ENCODE assay signal across 15 cellular contexts in the genomic region with DNA sequence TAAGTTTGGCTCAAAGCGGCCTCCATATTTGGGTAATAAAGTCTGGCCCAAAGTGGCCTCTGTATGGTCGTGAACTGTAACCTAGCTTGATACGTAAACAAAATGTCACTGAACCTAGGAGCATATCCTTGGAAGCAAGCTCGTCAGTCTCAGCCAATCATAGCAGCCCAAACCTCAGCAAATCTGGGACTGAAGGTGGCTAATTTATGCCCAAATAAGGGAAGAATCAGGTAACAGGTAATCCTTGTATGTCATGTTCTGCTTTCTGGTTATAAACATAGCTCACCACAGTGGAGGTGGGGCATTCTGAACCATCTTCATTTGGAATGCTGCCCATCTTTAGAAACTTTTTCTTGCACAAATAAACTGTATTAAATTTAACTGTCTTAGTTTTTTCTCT.
DNase-seq lines count a peak whose midpoint lies in the region; ATAC-seq, FAIRE-seq and TF ChIP-seq lines count a peak whose summit lies in the region.
"Had no signal": no experiment of that assay in that cellular context is flagged by ENCODE, and none has a peak within 500 bp of the region (broad histone marks: within the 10 kb centered on the region; RNA-seq: fewer than 3 reads in every experiment).

No MANE protein-coding gene starts in this region.

- no peak overlapping the region for H2AK5ac ChIP-seq in H1 (ENCODE audit: low read depth, low read length)

- FAIRE-seq in H1 (lab: Jason Lieb, UNC): no peak
- FAIRE-seq: A549, D721Med, H54 had no signal

- no peak overlapping the region for H3K4ac ChIP-seq in H1 (replicated peaks; ENCODE audit: insufficient read length, low read depth, low read length)

- no peak overlapping the region for H3K27ac ChIP-seq in H1 (ENCODE audit: low read depth, low read length)
- H3K27ac ChIP-seq: A549 had no signal

- H3K9me3 ChIP-seq in H1 (ENCODE audit: insufficient read depth in 2 of 2, low read depth in 1 of 2, low read length in 1 of 2): no peaks in the 10 kb centered on the region
- H3K9me3 ChIP-seq: A549 had no signal

- no peaks in the 10 kb centered on the region for H4K20me1 ChIP-seq in H1 (replicated peaks in 1 of 2; ENCODE audit: control insufficient read depth in 1 of 2, insufficient read depth in 2 of 2, low read length in 2 of 2)

- TF ChIP-seq CTCF in H1 (IDR thresholded peaks at IDR 0.05; ENCODE audit: control extremely low read depth in 1 of 3, insufficient read depth in 1 of 3, low read depth in 1 of 3, low read length in 3 of 3) (no peak), omental fat pad (IDR thresholded peaks at IDR 0.05) (no peak)

- ATAC-seq in GM18520 (IDR thresholded peaks at IDR 0.05; ENCODE audit: unreplicated experiment) (peak; percentile 15), HG03432 (IDR thresholded peaks at IDR 0.05; ENCODE audit: unreplicated experiment) (peak; percentile 10), HG03565 (IDR thresholded peaks at IDR 0.05; ENCODE audit: unreplicated experiment) (no peak), omental fat pad (ENCODE audit: low FRiP score) (no peak)
- ATAC-seq: A549; CD8-positive, alpha-beta T cell; HCT116 had no signal

- H2BK15ac ChIP-seq in H1 (ENCODE audit: low read length): no peak overlapping the region

- WGBS in H1 (ENCODE audit: extremely low coverage in 1 of 2, insufficient coverage in 1 of 2, insufficient read length in 1 of 2, insufficient replicate concordance in 2 of 2, low coverage in 1 of 2, low lambda C conversion rate in 2 of 2, missing lambda C conversion rate in 1 of 2), 2 experiments: 92% methylated on average over 4 of the region's 4 CpGs; no CpG with 5 or more reads in 1 of the 2 experiments

- H2BK12ac ChIP-seq in H1 (ENCODE audit: low read depth, low read length): no peak overlapping the region

- TF ChIP-seq POLR2A in H1 (IDR thresholded peaks at IDR 0.05; ENCODE audit: control extremely low read depth in 1 of 2, low read depth in 2 of 2, low read length in 2 of 2): no peak

- POLR2A ChIA-PET in H1 (lab: Charles Lee; ENCODE audit: partially characterized antibody): no interaction called here

- no peak overlapping the region for H3K14ac ChIP-seq in H1 (ENCODE audit: insufficient read length)

- H3K9ac ChIP-seq in H1 (replicated peaks in 1 of 4; ENCODE audit: extremely low read depth in 1 of 4, low read depth in 3 of 4, low read length in 3 of 4): no peak overlapping the region

- no peak overlapping the region for H3K4me3 ChIP-seq in H1 (ENCODE audit: extremely low read depth in 1 of 4, insufficient read depth in 2 of 4, low read depth in 3 of 4, low read length in 4 of 4)
- H3K4me3 ChIP-seq: A549 had no signal

- H3K56ac ChIP-seq in H1 (replicated peaks; ENCODE audit: insufficient read length, low read depth, low read length): no peak overlapping the region

- no peak for TF ChIP-seq RAD21 in H1 (IDR thresholded peaks at IDR 0.05 in 1 of 2, conservative IDR thresholded peaks at IDR 0.05 in 1 of 2; ENCODE audit: low read depth in 2 of 2, low read length in 2 of 2)

- H2BK20ac ChIP-seq in H1 (ENCODE audit: low read length): no peak overlapping the region

- TF ChIP-seq EP300 in H1 (IDR thresholded peaks at IDR 0.05; ENCODE audit: borderline replicate concordance in 1 of 2, low read depth in 2 of 2, low read length in 2 of 2): no peak

- DNase-seq in H1 (ENCODE audit: low read depth in 1 of 2, low spot score in 2 of 2): no peak
- no peak for DNase-seq in omental fat pad (ENCODE audit: low spot score)
- DNase-seq in NK-92 treated with Interleukin-12 subunit alpha and Interleukin-12 subunit beta, amount 100 ng/mL, for 24 hours (lab: John Stamatoyannopoulos, UW): no peak
- DNase-seq: CD8-positive, alpha-beta T cell; COR-L47; DMS153; GF-D8; KG1 had no signal

- no peaks in the 10 kb centered on the region; the same call in 1 of the 2 replicates for H3K23me2 ChIP-seq in H1 (ENCODE audit: low read depth, low read length)

- no peaks in the 10 kb centered on the region for H3K79me1 ChIP-seq in H1 (ENCODE audit: low read depth, low read length)

- no peak overlapping the region for H3K18ac ChIP-seq in H1 (ENCODE audit: extremely low read depth, low read length)

- no peak overlapping the region for H4K91ac ChIP-seq in H1 (replicated peaks; ENCODE audit: insufficient read length, low read length)

- H3K4me2 ChIP-seq in H1 (ENCODE audit: insufficient read depth in 1 of 2, low read depth in 2 of 2, low read length in 2 of 2): no peak overlapping the region
- H3K4me2 ChIP-seq: A549 had no signal

- CTCF ChIA-PET in H1 (lab: Charles Lee; ENCODE audit: partially characterized antibody): interaction anchor here (0.7 to 1.8 kb wide), 3 partner anchors 21 to 25 kb away, joined by 3 to 10 read pairs (median 3); no protein-coding TSS in a partner anchor

- H3K36me3 ChIP-seq in H1 (ENCODE audit: control insufficient read depth in 2 of 4, insufficient read depth in 4 of 4, low read length in 3 of 4): no peaks in the 10 kb centered on the region

- no peaks in the 10 kb centered on the region for H3K4me1 ChIP-seq in H1 (replicated peaks in 1 of 4; ENCODE audit: control insufficient read depth in 3 of 4, insufficient read depth in 4 of 4, low read length in 3 of 4)
- H3K4me1 ChIP-seq: A549 had no signal

- H3K27me3 ChIP-seq in H1 (replicated peaks in 1 of 4; ENCODE audit: control insufficient read depth in 3 of 4, extremely low read depth in 1 of 4, insufficient read depth in 3 of 4, low read length in 3 of 4): no peaks in the 10 kb centered on the region

- no peak overlapping the region for H4K8ac ChIP-seq in H1 (ENCODE audit: extremely low read depth, insufficient read depth, low read length)

- H4K5ac ChIP-seq in H1 (ENCODE audit: insufficient read length, low read depth, low read length): no peak overlapping the region

- no peak overlapping the region for H2BK120ac ChIP-seq in H1 (replicated peaks; ENCODE audit: low read depth, low read length)

- H3K79me2 ChIP-seq in H1 (ENCODE audit: control insufficient read depth in 1 of 2, insufficient read depth in 2 of 2, low read length in 2 of 2): no peaks in the 10 kb centered on the region

- no peak overlapping the region for H2AFZ ChIP-seq in H1 (ENCODE audit: low read length)

- no peak overlapping the region for H2BK5ac ChIP-seq in H1 (ENCODE audit: low read depth, low read length)

- H3K23ac ChIP-seq in H1 (ENCODE audit: insufficient read length): no peak overlapping the region

TF ChIP-seq in H1, 55 proteins besides CTCF, POLR2A, EP300 and RAD21 (continues in another document):
- TF ChIP-seq SRF (IDR thresholded peaks at IDR 0.05; ENCODE audit: low read depth, low read length) (peak; percentile 93), E2F6 (IDR thresholded peaks at IDR 0.05) (no peak), MAX (IDR thresholded peaks at IDR 0.05) (no peak)

Comparison
In these comparisons a context has a peak if more than half of its experiments do, and no peak if none do; other contexts are left out.
1. ATAC-seq: peak in GM18520 (single experiment) and HG03432 (single experiment); none in HG03565 (single experiment) and omental fat pad (single experiment).